In genomic region chr7:42236266-42237161, GRCh38 we compare ENCODE assay signal across 8 cellular contexts. TPM values are rescaled to one million over a fixed set of nuclear protein-coding genes. Genes with fewer than 3 reads are reported as not detected.
DNase-seq lines count a peak whose midpoint lies in the region; ATAC-seq, FAIRE-seq and TF ChIP-seq lines count a peak whose summit lies in the region.

No MANE protein-coding gene starts in this region.

- FAIRE-seq in D721Med (lab: Jason Lieb, UNC): no peak

- no peaks in the 10 kb centered on the region for H3K36me3 Mint-ChIP-seq in activated naive CD8-positive, alpha-beta T cell treated with anti-CD3 and anti-CD28 coated beads, Interleukin-2, amount 50 U/mL, for 24 hours (ENCODE audit: low read depth)

- peak in 1 of 4 experiments; percentile 13 for TF ChIP-seq CTCF in prostate gland (IDR thresholded peaks at IDR 0.05)
- no peak for TF ChIP-seq CTCF in D721Med (IDR thresholded peaks at IDR 0.05; ENCODE audit: insufficient read depth, missing control alignments)

- no peaks in the 10 kb centered on the region for H3K36me3 ChIP-seq in ACC112 (ENCODE audit: insufficient read depth, low read length)
- H3K36me3 ChIP-seq in prostate gland: no peaks in the 10 kb centered on the region

- H3K27ac Mint-ChIP-seq in activated naive CD8-positive, alpha-beta T cell treated with anti-CD3 and anti-CD28 coated beads, Interleukin-2, amount 50 U/mL, for 24 hours: no peak overlapping the region

- H3K9me3 Mint-ChIP-seq in activated naive CD8-positive, alpha-beta T cell treated with anti-CD3 and anti-CD28 coated beads, Interleukin-2, amount 50 U/mL, for 24 hours: no peaks in the 10 kb centered on the region

- ATAC-seq in GM18870 (IDR thresholded peaks at IDR 0.05; ENCODE audit: unreplicated experiment) (peak; percentile 14), HG03432 (IDR thresholded peaks at IDR 0.05; ENCODE audit: unreplicated experiment) (peak; percentile 39), left cardiac atrium (peak; percentile 43 to 56)
- peak; percentile 12 for ATAC-seq in activated naive CD8-positive, alpha-beta T cell treated with anti-CD3 and anti-CD28 coated beads, Interleukin-2, amount 50 U/mL, for 24 hours

- H3K4me1 ChIP-seq in ACC112 (ENCODE audit: control insufficient read depth, insufficient read depth, low read length, unreplicated experiment): peaks cover 48% of the 10 kb centered on the region
- H3K4me1 ChIP-seq in prostate gland (replicated peaks): peaks cover 7% of the 10 kb centered on the region

- peak overlapping the region; percentile 65 for H3K4me3 Mint-ChIP-seq in activated naive CD8-positive, alpha-beta T cell treated with anti-CD3 and anti-CD28 coated beads, Interleukin-2, amount 50 U/mL, for 24 hours

- H3K27me3 Mint-ChIP-seq in activated naive CD8-positive, alpha-beta T cell treated with anti-CD3 and anti-CD28 coated beads, Interleukin-2, amount 50 U/mL, for 24 hours: peaks cover 68% of the 10 kb centered on the region

- peak overlapping the region; percentile 88 for H3K4me3 ChIP-seq in ACC112 (ENCODE audit: low read depth, low read length)
- H3K4me3 ChIP-seq in prostate gland: peak overlapping the region; percentile 66 to 70

- under 1% methylated on average over 107 of the region's 112 CpGs for WGBS in prostate gland

- H3K27me3 ChIP-seq in ACC112 (ENCODE audit: insufficient read depth, low read length): no peaks in the 10 kb centered on the region
- no peaks in the 10 kb centered on the region for H3K27me3 ChIP-seq in prostate gland (replicated peaks; ENCODE audit: insufficient read depth)

- peak overlapping the region; percentile 52 for H3K27ac ChIP-seq in ACC112 (ENCODE audit: low read depth, low read length)
- peak overlapping the region; percentile 83 to 87 for H3K27ac ChIP-seq in prostate gland

- intact Hi-C loops in left cardiac atrium (cut with DNase I) (loop anchor here in 1 of 2 donors (10.0 kb wide), 1 partner anchor 252 kb away; no protein-coding TSS in a partner anchor), prostate gland (cut with DNase I) (loop anchor here (5.0 to 10.0 kb wide), 5 partner anchors 64 to 458 kb away; no protein-coding TSS in a partner anchor)

- peak overlapping the region; percentile 78 for H2AFZ ChIP-seq in ACC112 (ENCODE audit: low read length, unreplicated experiment)

- peaks cover 9% of the 10 kb centered on the region for H3K4me1 Mint-ChIP-seq in activated naive CD8-positive, alpha-beta T cell treated with anti-CD3 and anti-CD28 coated beads, Interleukin-2, amount 50 U/mL, for 24 hours

- peak; percentile 73 for TF ChIP-seq POLR2A in prostate gland (IDR thresholded peaks at IDR 0.05)

- peak; percentile 6 for DNase-seq in activated naive CD8-positive, alpha-beta T cell treated with anti-CD3 and anti-CD28 coated beads, Interleukin-2, amount 50 U/mL, for 24 hours
- DNase-seq in left cardiac atrium (peak; percentile 51), prostate gland (ENCODE audit: low spot score) (peak; percentile 48), D721Med (ENCODE audit: insufficient read length, low spot score) (no peak), NCI-H1417 (lab: John Stamatoyannopoulos, UW) (no peak)

- no peaks in the 10 kb centered on the region for H3K9me3 ChIP-seq in prostate gland

- H3K79me2 ChIP-seq in ACC112 (ENCODE audit: control insufficient read depth, insufficient read depth, low read length, unreplicated experiment): peaks cover 39% of the 10 kb centered on the region

RNA-seq across cellular contexts. Expression of gene GLI3, which starts 0.5 kb away (rescaled TPM):
- total RNA-seq in left cardiac atrium: 1 to 10 TPM; 6.0 to 8.1 TPM
- total RNA-seq in prostate gland: 10 to 100 TPM in 1 of 2 donors, 1 to 10 TPM in 1; 9.2 to 14.7 TPM

Comparison
In these comparisons a context has a peak if more than half of its experiments do, and no peak if none do; other contexts are left out.
1. DNase-seq: peak in activated naive CD8-positive, alpha-beta T cell treated with anti-CD3 and anti-CD28 coated beads, Interleukin-2, amount 50 U/mL, for 24 hours (single experiment), left cardiac atrium (single experiment) and prostate gland (single experiment); none in D721Med (single experiment) and NCI-H1417 (0 of 3).
2. Peak in every context shown above with its lines, with median percentiles within 50 percentile points of each other: ATAC-seq.